Comparison of ENCODE assay signal across 4 cellular contexts in the genomic region with DNA sequence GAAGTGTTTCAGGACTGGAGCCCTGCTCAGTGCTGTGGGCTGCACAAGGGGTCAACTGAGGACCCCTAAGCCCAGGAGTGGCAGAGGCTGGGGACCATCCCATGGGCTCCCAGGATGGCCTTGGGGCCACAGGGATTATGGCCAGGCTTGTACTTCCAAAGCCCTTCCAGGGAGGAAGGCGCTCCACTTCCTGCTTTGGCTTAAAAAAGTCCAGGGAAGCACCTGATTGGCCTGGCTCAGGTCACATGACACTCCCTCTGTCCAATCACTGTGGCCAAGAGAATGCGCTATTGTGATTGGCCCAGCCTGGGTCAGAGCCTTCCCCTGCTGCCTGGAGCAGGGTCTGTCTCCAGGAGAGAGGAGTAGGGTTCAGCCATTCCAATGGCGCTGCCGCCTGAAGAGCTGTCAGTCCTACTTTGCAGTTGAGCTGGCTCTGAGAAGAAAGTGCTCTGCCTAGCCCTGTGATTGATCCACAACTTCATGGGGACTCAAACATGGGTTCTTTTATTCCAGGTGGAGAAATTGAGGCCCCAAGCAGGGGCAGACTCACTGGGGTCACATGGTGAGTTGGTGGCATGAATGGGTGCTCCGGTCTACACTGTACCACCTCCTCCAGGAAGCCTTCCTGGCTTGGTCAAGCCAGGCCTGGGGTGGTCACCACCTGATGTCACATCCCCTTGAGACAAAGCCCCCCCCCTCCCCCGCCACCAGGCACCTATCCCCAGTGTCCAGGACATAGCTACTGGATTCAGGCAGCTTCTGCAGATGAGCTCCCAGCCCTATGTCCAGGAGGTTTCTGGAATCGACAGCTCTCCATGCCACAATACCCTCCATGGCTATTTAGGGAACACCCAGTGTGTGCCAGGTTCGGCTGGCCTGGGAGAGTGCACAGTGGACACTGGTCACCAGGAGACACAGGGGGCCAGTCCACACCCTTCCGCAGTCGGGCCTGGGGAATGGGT.
TF ChIP-seq lines count a peak whose summit lies in the region.

No MANE protein-coding gene starts in this region.

TF ChIP-seq in SK-N-SH, 30 proteins besides CTCF, POLR2A, EP300 and RAD21:
- TF ChIP-seq, protein P1, sequence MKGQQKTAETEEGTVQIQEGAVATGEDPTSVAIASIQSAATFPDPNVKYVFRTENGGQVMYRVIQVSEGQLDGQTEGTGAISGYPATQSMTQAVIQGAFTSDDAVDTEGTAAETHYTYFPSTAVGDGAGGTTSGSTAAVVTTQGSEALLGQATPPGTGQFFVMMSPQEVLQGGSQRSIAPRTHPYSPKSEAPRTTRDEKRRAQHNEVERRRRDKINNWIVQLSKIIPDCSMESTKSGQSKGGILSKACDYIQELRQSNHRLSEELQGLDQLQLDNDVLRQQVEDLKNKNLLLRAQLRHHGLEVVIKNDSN (IDR thresholded peaks at IDR 0.05; ENCODE audit: borderline replicate concordance, low read depth) = peak; percentile 18; the same call in 1 of the 2 replicates
- TF ChIP-seq MAX (IDR thresholded peaks at IDR 0.05; ENCODE audit: low read depth) = no peak
- no peak for TF ChIP-seq RXRA (IDR thresholded peaks at IDR 0.05; ENCODE audit: borderline replicate concordance, low read depth)
- TF ChIP-seq IRF3 (IDR thresholded peaks at IDR 0.05; ENCODE audit: low read depth, low read length) = no peak
- TF ChIP-seq GATA2 (CRISPR knock-in tag; IDR thresholded peaks at IDR 0.05) = no peak

TF ChIP-seq in SK-N-SH treated with all-trans-retinoic acid at 6 μM for 48 hours, 23 proteins besides CTCF, POLR2A, EP300 and RAD21 (continues in another document):
- TF ChIP-seq, protein P2, sequence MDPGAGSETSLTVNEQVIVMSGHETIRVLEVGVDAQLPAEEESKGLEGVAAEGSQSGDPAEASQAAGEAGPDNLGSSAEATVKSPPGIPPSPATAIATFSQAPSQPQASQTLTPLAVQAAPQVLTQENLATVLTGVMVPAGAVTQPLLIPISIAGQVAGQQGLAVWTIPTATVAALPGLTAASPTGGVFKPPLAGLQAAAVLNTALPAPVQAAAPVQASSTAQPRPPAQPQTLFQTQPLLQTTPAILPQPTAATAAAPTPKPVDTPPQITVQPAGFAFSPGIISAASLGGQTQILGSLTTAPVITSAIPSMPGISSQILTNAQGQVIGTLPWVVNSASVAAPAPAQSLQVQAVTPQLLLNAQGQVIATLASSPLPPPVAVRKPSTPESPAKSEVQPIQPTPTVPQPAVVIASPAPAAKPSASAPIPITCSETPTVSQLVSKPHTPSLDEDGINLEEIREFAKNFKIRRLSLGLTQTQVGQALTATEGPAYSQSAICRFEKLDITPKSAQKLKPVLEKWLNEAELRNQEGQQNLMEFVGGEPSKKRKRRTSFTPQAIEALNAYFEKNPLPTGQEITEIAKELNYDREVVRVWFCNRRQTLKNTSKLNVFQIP (CRISPR knock-in tag; IDR thresholded peaks at IDR 0.05; ENCODE audit: borderline replicate concordance, low read depth) = no peak
- TF ChIP-seq ZNF565 (CRISPR knock-in tag; conservative IDR thresholded peaks at IDR 0.05; ENCODE audit: low read depth) (no peak), CSDC2 (CRISPR knock-in tag; IDR thresholded peaks at IDR 0.05) (no peak), CREB5 (CRISPR knock-in tag; IDR thresholded peaks at IDR 0.05; ENCODE audit: low read depth) (no peak), ZC3H10 (CRISPR knock-in tag; IDR thresholded peaks at IDR 0.05) (no peak), SNAI2 (CRISPR knock-in tag; IDR thresholded peaks at IDR 0.05) (no peak), ZNF8 (CRISPR knock-in tag; IDR thresholded peaks at IDR 0.05) (no peak), ESRRG (CRISPR knock-in tag; IDR thresholded peaks at IDR 0.05) (no peak), GLIS3 (CRISPR knock-in tag; IDR thresholded peaks at IDR 0.05) (no peak), BACH2 (CRISPR knock-in tag; IDR thresholded peaks at IDR 0.05; ENCODE audit: borderline replicate concordance) (no peak), ZNF70 (CRISPR knock-in tag; IDR thresholded peaks at IDR 0.05) (no peak), ZFP30 (CRISPR knock-in tag; IDR thresholded peaks at IDR 0.05) (no peak)

TF ChIP-seq in GM23338, 12 proteins besides CTCF, POLR2A, EP300 and RAD21 (continues in another document):
- TF ChIP-seq, protein P3, sequence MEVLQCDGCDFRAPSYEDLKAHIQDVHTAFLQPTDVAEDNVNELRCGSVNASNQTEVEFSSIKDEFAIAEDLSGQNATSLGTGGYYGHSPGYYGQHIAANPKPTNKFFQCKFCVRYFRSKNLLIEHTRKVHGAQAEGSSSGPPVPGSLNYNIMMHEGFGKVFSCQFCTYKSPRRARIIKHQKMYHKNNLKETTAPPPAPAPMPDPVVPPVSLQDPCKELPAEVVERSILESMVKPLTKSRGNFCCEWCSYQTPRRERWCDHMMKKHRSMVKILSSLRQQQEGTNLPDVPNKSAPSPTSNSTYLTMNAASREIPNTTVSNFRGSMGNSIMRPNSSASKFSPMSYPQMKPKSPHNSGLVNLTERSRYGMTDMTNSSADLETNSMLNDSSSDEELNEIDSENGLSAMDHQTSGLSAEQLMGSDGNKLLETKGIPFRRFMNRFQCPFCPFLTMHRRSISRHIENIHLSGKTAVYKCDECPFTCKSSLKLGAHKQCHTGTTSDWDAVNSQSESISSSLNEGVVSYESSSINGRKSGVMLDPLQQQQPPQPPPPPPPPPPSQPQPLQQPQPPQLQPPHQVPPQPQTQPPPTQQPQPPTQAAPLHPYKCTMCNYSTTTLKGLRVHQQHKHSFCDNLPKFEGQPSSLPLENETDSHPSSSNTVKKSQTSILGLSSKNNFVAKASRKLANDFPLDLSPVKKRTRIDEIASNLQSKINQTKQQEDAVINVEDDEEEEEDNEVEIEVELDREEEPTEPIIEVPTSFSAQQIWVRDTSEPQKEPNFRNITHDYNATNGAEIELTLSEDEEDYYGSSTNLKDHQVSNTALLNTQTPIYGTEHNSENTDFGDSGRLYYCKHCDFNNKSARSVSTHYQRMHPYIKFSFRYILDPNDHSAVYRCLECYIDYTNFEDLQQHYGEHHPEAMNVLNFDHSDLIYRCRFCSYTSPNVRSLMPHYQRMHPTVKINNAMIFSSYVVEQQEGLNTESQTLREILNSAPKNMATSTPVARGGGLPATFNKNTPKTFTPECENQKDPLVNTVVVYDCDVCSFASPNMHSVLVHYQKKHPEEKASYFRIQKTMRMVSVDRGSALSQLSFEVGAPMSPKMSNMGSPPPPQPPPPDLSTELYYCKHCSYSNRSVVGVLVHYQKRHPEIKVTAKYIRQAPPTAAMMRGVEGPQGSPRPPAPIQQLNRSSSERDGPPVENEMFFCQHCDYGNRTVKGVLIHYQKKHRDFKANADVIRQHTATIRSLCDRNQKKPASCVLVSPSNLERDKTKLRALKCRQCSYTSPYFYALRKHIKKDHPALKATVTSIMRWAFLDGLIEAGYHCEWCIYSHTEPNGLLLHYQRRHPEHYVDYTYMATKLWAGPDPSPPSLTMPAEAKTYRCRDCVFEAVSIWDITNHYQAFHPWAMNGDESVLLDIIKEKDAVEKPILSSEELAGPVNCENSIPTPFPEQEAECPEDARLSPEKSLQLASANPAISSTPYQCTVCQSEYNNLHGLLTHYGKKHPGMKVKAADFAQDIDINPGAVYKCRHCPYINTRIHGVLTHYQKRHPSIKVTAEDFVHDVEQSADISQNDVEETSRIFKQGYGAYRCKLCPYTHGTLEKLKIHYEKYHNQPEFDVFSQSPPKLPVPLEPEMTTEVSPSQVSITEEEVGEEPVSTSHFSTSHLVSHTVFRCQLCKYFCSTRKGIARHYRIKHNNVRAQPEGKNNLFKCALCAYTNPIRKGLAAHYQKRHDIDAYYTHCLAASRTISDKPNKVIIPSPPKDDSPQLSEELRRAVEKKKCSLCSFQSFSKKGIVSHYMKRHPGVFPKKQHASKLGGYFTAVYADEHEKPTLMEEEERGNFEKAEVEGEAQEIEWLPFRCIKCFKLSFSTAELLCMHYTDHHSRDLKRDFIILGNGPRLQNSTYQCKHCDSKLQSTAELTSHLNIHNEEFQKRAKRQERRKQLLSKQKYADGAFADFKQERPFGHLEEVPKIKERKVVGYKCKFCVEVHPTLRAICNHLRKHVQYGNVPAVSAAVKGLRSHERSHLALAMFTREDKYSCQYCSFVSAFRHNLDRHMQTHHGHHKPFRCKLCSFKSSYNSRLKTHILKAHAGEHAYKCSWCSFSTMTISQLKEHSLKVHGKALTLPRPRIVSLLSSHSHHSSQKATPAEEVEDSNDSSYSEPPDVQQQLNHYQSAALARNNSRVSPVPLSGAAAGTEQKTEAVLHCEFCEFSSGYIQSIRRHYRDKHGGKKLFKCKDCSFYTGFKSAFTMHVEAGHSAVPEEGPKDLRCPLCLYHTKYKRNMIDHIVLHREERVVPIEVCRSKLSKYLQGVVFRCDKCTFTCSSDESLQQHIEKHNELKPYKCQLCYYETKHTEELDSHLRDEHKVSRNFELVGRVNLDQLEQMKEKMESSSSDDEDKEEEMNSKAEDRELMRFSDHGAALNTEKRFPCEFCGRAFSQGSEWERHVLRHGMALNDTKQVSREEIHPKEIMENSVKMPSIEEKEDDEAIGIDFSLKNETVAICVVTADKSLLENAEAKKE (CRISPR knock-in tag; IDR thresholded peaks at IDR 0.05) = no peak
- no peak for TF ChIP-seq POLR2AphosphoS5 (IDR thresholded peaks at IDR 0.05; ENCODE audit: low read depth)
- TF ChIP-seq STAT1 (IDR thresholded peaks at IDR 0.05; ENCODE audit: unreplicated experiment) = no peak
- TF ChIP-seq CREB1 (CRISPR knock-in tag; IDR thresholded peaks at IDR 0.05; ENCODE audit: low read depth) = no peak
- no peak for TF ChIP-seq ZNF331 (CRISPR knock-in tag; IDR thresholded peaks at IDR 0.05; ENCODE audit: low read depth)
- TF ChIP-seq EZH2 (IDR thresholded peaks at IDR 0.05; ENCODE audit: low read depth, unreplicated experiment) = no peak
- TF ChIP-seq JUNB (IDR thresholded peaks at IDR 0.05; ENCODE audit: unreplicated experiment) = no peak

TF ChIP-seq in H1, 55 proteins besides CTCF, POLR2A, EP300 and RAD21:
- TF ChIP-seq ASH2L (IDR thresholded peaks at IDR 0.05; ENCODE audit: low read length) = no peak
- TF ChIP-seq, protein P4, sequence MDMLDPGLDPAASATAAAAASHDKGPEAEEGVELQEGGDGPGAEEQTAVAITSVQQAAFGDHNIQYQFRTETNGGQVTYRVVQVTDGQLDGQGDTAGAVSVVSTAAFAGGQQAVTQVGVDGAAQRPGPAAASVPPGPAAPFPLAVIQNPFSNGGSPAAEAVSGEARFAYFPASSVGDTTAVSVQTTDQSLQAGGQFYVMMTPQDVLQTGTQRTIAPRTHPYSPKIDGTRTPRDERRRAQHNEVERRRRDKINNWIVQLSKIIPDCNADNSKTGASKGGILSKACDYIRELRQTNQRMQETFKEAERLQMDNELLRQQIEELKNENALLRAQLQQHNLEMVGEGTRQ (IDR thresholded peaks at IDR 0.05; ENCODE audit: low read length) = peak; percentile 65
